Comparison of ENCODE assay signal across 21 cellular contexts in the genomic region with DNA sequence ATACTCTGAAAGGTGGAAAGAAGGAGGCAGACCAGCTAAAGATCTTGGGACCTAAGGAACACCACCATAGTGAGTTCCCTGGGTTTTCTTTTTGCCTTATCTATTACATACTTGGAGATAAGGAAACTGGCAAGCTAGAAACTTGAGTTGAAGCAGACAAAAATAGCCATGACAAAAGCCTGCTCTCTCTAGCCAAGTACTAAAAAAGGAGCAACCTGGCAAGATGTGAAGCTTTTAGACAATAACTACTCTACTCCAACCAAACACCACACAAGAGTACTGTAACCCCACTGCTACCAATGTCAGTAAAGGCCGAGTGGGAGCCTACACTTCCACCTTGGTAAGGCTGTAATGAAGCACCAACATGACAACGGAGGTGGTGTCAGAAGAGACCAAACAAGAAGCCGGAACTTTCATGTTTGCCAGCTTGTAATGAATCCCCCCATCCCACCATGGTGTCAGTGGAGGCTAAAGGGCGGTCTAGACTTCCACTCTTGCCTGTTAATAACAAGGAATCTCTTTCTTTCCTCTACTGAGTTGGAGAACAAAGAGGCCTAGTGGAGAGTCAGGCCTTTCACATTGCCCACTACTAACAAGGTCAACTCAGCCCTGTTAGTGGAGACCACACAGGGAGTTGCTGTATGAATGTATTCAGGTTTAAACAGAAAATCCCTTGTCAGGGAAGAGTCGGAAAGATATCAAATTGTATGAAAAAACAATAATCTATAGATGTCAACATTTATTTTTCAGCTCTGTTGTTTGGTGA. TPM values are rescaled to one million over a fixed set of nuclear protein-coding genes. Genes with fewer than 3 reads are reported as not detected.
"Had no signal": no experiment of that assay in that cellular context is flagged by ENCODE, and none has a peak within 500 bp of the region (broad histone marks: within the 10 kb centered on the region; RNA-seq: fewer than 3 reads in every experiment).

No MANE protein-coding gene starts in this region.

- ATAC-seq: activated CD8-positive, alpha-beta T cell treated with anti-CD3 and anti-CD28 coated beads, Interleukin-2, amount 10 ng/mL, durations not matched to agents 7 days and 5 days; activated naive CD4-positive, alpha-beta T cell treated with anti-CD3 and anti-CD28 coated beads, Interleukin-2, amount 50 U/mL, for 72 hours; stimulated activated naive B cell treated with anti-CD40 and anti-IgM and Interleukin-4, amounts not matched to agents 10 μg/mL and 1 μg/mL and 100 μg/mL, for 72 hours had no signal

- H3K36me3 ChIP-seq: transverse colon, WERI-Rb-1 had no signal

- H3K9me3 ChIP-seq: transverse colon had no signal

- H3K27ac ChIP-seq: hepatocyte, transverse colon, WERI-Rb-1 had no signal

- H3K4me1 ChIP-seq: transverse colon had no signal

- H3K4me3 ChIP-seq: hepatocyte, transverse colon had no signal

- H3K27me3 ChIP-seq: hepatocyte, transverse colon had no signal

- DNase-seq: activated CD4-positive, alpha-beta T cell treated with anti-CD3 and anti-CD28 coated beads for 1 hour; activated CD4-positive, alpha-beta T cell treated with anti-CD3 and anti-CD28 coated beads, Interleukin-2, amount 50 U/mL, for 1 hour; activated CD8-positive, alpha-beta T cell treated with anti-CD3 and anti-CD28 coated beads, Interleukin-2, amount 10 ng/mL, durations not matched to agents 7 days and 5 days; activated gamma-delta T cell treated with Interleukin-2 at 50 U/mL for 16 hours; aorta; cerebellar nuclear complex; cortex of kidney; effector CD4-positive, alpha-beta T cell; foreskin fibroblast; kidney glomerular epithelial cell; mesenchymal stem cell; nephron progenitor cell; nucleus accumbens; stimulated activated CD4-positive, alpha-beta T cell treated with anti-CD3 and anti-CD28 coated beads, Interleukin-2, amount 100 ng/mL, for 48 hours; stimulated activated CD8-positive, alpha-beta memory T cell treated with anti-CD3 and anti-CD28 coated beads, Interleukin-4, amount 100 ng/mL, for 48 hours; stimulated activated naive B cell treated with anti-CD40 and anti-IgM and Interleukin-4, amounts not matched to agents 10 μg/mL and 1 μg/mL and 100 μg/mL, for 72 hours; T-helper 1 cell; transverse colon; WERI-Rb-1 had no signal

RNA-seq across cellular contexts. Expression of a gene that starts 55.8 kb away (rescaled TPM):
- total RNA-seq: activated CD8-positive, alpha-beta T cell treated with anti-CD3 and anti-CD28 coated beads, Interleukin-2, amount 10 ng/mL, durations not matched to agents 7 days and 5 days; activated naive CD4-positive, alpha-beta T cell treated with anti-CD3 and anti-CD28 coated beads, Interleukin-2, amount 50 U/mL, for 72 hours had no signal
